ENCODE assay signal across 8 cellular contexts in genomic region chr18:21111351-21112139, GRCh38. TPM values are rescaled to one million over a fixed set of nuclear protein-coding genes. Genes with fewer than 3 reads are reported as not detected.
DNase-seq lines count a peak whose midpoint lies in the region; ATAC-seq and TF ChIP-seq lines count a peak whose summit lies in the region.

TSS of gene ROCK1 (minus strand) at chr18:21111813. CDS start at chr18:21110910, 903 bp downstream.

- H3K36me3 ChIP-seq in WERI-Rb-1 (peaks cover 3% of the 10 kb centered on the region; the same call in 1 of the 2 replicates), breast epithelium (no peaks in the 10 kb centered on the region), skeletal muscle tissue (ENCODE audit: control insufficient read depth in 3 of 3, insufficient read depth in 3 of 3, low read length in 3 of 3) (no peaks in the 10 kb centered on the region)

- peak; percentile 93 for ATAC-seq in GM18909 (IDR thresholded peaks at IDR 0.05; ENCODE audit: poor library complexity, unreplicated experiment)
- peak; percentile 89 for ATAC-seq in HG03159 (IDR thresholded peaks at IDR 0.05; ENCODE audit: unreplicated experiment)

- H3K4me3 ChIP-seq in WERI-Rb-1 (ENCODE audit: low read depth, low read length) (peak within 1 kb of the TSS; percentile 99), breast epithelium (peak within 1 kb of the TSS; percentile 88 to 98 (median 90)), iPS-18c (ENCODE audit: insufficient read depth, low read depth, low read length) (peak within 1 kb of the TSS; percentile 98), skeletal muscle tissue (ENCODE audit: low read length in 3 of 3) (peak within 1 kb of the TSS; percentile 94 to 99 (median 95))

- TF ChIP-seq POLR2A in breast epithelium (IDR thresholded peaks at IDR 0.05) = no peak

- H3K27ac ChIP-seq in WERI-Rb-1 (peak within 1 kb of the TSS; percentile 89), breast epithelium (peak within 1 kb of the TSS; percentile 94 to 97), skeletal muscle tissue (ENCODE audit: low read depth, low read length) (peak within 1 kb of the TSS; percentile 97)

- H3K4me1 ChIP-seq in breast epithelium (peaks cover 0 to 8% of the 10 kb centered on the region in 2 donors), skeletal muscle tissue (ENCODE audit: control insufficient read depth in 3 of 3, insufficient read depth in 3 of 3, low read length in 3 of 3) (peaks cover 8 to 20% (median 12%) of the 10 kb centered on the region in 3 donors)

- DNase-seq in AG08395 (ENCODE audit: low spot score) (peak; percentile 99), NCI-H2227 (lab: John Stamatoyannopoulos, UW; ENCODE audit: unreplicated experiment) (peak; percentile 97), WERI-Rb-1 (peak; percentile 98), breast epithelium (ENCODE audit: low spot score in 2 of 2) (peak; percentile 94 to 96)

- H3K9me3 ChIP-seq in WERI-Rb-1 (ENCODE audit: severe bottlenecking) (no peaks in the 10 kb centered on the region), breast epithelium (no peaks in the 10 kb centered on the region), iPS-18c (ENCODE audit: control insufficient read depth, insufficient read depth, low read length) (no peaks in the 10 kb centered on the region), skeletal muscle tissue (ENCODE audit: control insufficient read depth in 3 of 3, low read length in 3 of 3) (no peaks in the 10 kb centered on the region)

- H3K27me3 ChIP-seq in WERI-Rb-1 (ENCODE audit: insufficient read depth, low read depth, severe bottlenecking) (no peaks in the 10 kb centered on the region), breast epithelium (no peaks in the 10 kb centered on the region), skeletal muscle tissue (ENCODE audit: control insufficient read depth in 3 of 3, insufficient read depth in 3 of 3, low read length in 3 of 3) (no peaks in the 10 kb centered on the region)

- intact Hi-C loops in breast epithelium (cut with DNase I; ENCODE audit: low total_unique reads) = no loop called here

- TF ChIP-seq CTCF in WERI-Rb-1 (IDR thresholded peaks at IDR 0.05; ENCODE audit: low read depth, low read length) = no peak
- TF ChIP-seq CTCF in breast epithelium (IDR thresholded peaks at IDR 0.05) = no peak

- peak within 1 kb of the TSS; percentile 90 to 98 (median 96) for H3K9ac ChIP-seq in skeletal muscle tissue (ENCODE audit: low read depth in 1 of 3, low read length in 3 of 3)

RNA-seq across cellular contexts. Expression of gene ROCK1, which starts in this region (rescaled TPM):
- total RNA-seq in breast epithelium (10 to 100 TPM; 79.3 to 99.2 (median 86.6) TPM), skeletal muscle tissue (39.7 TPM)

Comparison
In these comparisons a context has a peak if more than half of its experiments do, and no peak if none do; other contexts are left out.
1. Peak in every context shown above with its lines: DNase-seq, ATAC-seq, H3K4me3 ChIP-seq and H3K27ac ChIP-seq.